Comparison of ENCODE assay signal across 11 cellular contexts in genomic region chr13:43316997-43317396, GRCh38.
DNase-seq lines count a peak whose midpoint lies in the region; ATAC-seq and TF ChIP-seq lines count a peak whose summit lies in the region.
"Had no signal": no experiment of that assay in that cellular context is flagged by ENCODE, and none has a peak within 500 bp of the region (broad histone marks: within the 10 kb centered on the region; RNA-seq: fewer than 3 reads in every experiment).

No MANE protein-coding gene starts in this region.

- no peak for ATAC-seq in HG03039 (IDR thresholded peaks at IDR 0.05; ENCODE audit: unreplicated experiment)

- no peak overlapping the region for H2AFZ ChIP-seq in H9 (ENCODE audit: low read length)

- H3K36me3 ChIP-seq in SK-N-MC (ENCODE audit: insufficient read depth, low read length) (no peaks in the 10 kb centered on the region), skeletal muscle satellite cell (ENCODE audit: insufficient read depth, low read length) (no peaks in the 10 kb centered on the region)
- H3K36me3 ChIP-seq: uterus had no signal

- no peaks in the 10 kb centered on the region for H3K79me2 ChIP-seq in H9 (ENCODE audit: insufficient read depth, low read length)

- H2BK120ac ChIP-seq in H9 (ENCODE audit: low read depth, low read length, poor library complexity, severe bottlenecking), result no peak overlapping the region

- H3K23ac ChIP-seq in H9 (ENCODE audit: insufficient read length, low read depth, low read length), result no peak overlapping the region

- H2BK12ac ChIP-seq in H9 (ENCODE audit: insufficient read length, low read depth, low read length), result no peak overlapping the region

- H3K27me3 Mint-ChIP-seq in H9 (ENCODE audit: low read depth), result no peaks in the 10 kb centered on the region; the same call in 1 of the 2 replicates

- H4K20me1 ChIP-seq in H9 (ENCODE audit: control insufficient read depth, insufficient read depth, insufficient read length), result no peaks in the 10 kb centered on the region

- peaks cover 14% of the 10 kb centered on the region; the same call in 1 of the 2 replicates for H3K4me1 ChIP-seq in H9 (ENCODE audit: insufficient read depth, low read length)
- H3K4me1 ChIP-seq in skeletal muscle satellite cell (ENCODE audit: control insufficient read depth, insufficient read depth, low read length), result peaks cover 13% of the 10 kb centered on the region
- H3K4me1 ChIP-seq: uterus had no signal

- WGBS in H9 (ENCODE audit: extremely low coverage, insufficient read length, low lambda C conversion rate), result no CpG with 5 or more reads among the region's 4 CpGs

- no peak overlapping the region for H2BK15ac ChIP-seq in H9 (ENCODE audit: low read depth, low read length)

- H3K4me3 ChIP-seq in SK-N-MC (peak overlapping the region; percentile 58), skeletal muscle satellite cell (ENCODE audit: low read length) (peak overlapping the region; percentile 33)
- H3K4me3 ChIP-seq: uterus had no signal

- H4K5ac ChIP-seq in H9 (ENCODE audit: insufficient read length, low read depth, low read length), result no peak overlapping the region

- H3K4me1 Mint-ChIP-seq in H9, result peaks cover 48 to 57% of the 10 kb centered on the region in 2 experiments

- no peaks in the 10 kb centered on the region for H3K23me2 ChIP-seq in H9 (ENCODE audit: insufficient read length, low read depth, low read length, poor library complexity, severe bottlenecking)

- no peak overlapping the region for H4K91ac ChIP-seq in H9 (ENCODE audit: insufficient read length, low read depth, low read length)

- H3K27ac Mint-ChIP-seq in H9, result peak overlapping the region; percentile 66 to 98 (median 90)

- H3K4ac ChIP-seq in H9 (ENCODE audit: low read depth, low read length), result no peak overlapping the region

- H4K8ac ChIP-seq in H9 (replicated peaks; ENCODE audit: insufficient read length, low read depth, low read length), result no peak overlapping the region

- H3K36me3 Mint-ChIP-seq in H9 (ENCODE audit: insufficient read depth in 1 of 3, low read depth in 3 of 3), result no peaks in the 10 kb centered on the region

- H3K27me3 ChIP-seq in H9 (ENCODE audit: insufficient read depth, low read length) (no peaks in the 10 kb centered on the region), skeletal muscle satellite cell (ENCODE audit: control insufficient read depth, insufficient read depth, low read length) (no peaks in the 10 kb centered on the region)
- H3K27me3 ChIP-seq: uterus had no signal

- H3K9me3 ChIP-seq in H9 (ENCODE audit: control insufficient read depth, low read depth, low read length), result no peaks in the 10 kb centered on the region
- H3K9me3 ChIP-seq in SK-N-MC (ENCODE audit: low read depth, low read length), result no peaks in the 10 kb centered on the region
- H3K9me3 ChIP-seq in skeletal muscle satellite cell (replicated peaks; ENCODE audit: low read length), result no peaks in the 10 kb centered on the region
- H3K9me3 ChIP-seq: uterus had no signal

- no peak overlapping the region for H3T11ph ChIP-seq in H9 (ENCODE audit: low read length)

- H3K4me2 ChIP-seq in H9 (ENCODE audit: insufficient read depth, insufficient read length, low read length) (no peak overlapping the region), skeletal muscle satellite cell (ENCODE audit: low read length) (peak overlapping the region; percentile 67)

- no peak overlapping the region for H2AK5ac ChIP-seq in H9 (ENCODE audit: insufficient read length, low read length)

- no peak overlapping the region for H3K27ac ChIP-seq in H9 (ENCODE audit: insufficient read length, low read depth, low read length)
- no peak overlapping the region for H3K27ac ChIP-seq in SK-N-MC
- H3K27ac ChIP-seq: uterus had no signal

- H3K79me1 ChIP-seq in H9 (ENCODE audit: insufficient read depth, low read depth, low read length, poor library complexity, severe bottlenecking), result no peaks in the 10 kb centered on the region

- no peak overlapping the region for H3K14ac ChIP-seq in H9 (ENCODE audit: insufficient read depth, low read length)

- no peak for TF ChIP-seq CTCF in H9 (conservative IDR thresholded peaks at IDR 0.05)

- H3K9me3 Mint-ChIP-seq in H9, result no peaks in the 10 kb centered on the region; a peak in 1 of 5 replicates
- H3K9me3 Mint-ChIP-seq: neural crest cell had no signal

- H3K56ac ChIP-seq in H9 (ENCODE audit: insufficient read length, low read depth, low read length), result no peak overlapping the region

- H2BK20ac ChIP-seq in H9 (ENCODE audit: low read depth, low read length, poor library complexity, severe bottlenecking), result no peak overlapping the region

- H3K9ac ChIP-seq in H9 (ENCODE audit: extremely low read depth, insufficient read length, low read length) (no peak overlapping the region), SK-N-MC (ENCODE audit: insufficient read length) (no peak overlapping the region), skeletal muscle satellite cell (ENCODE audit: low read depth, low read length) (peak overlapping the region; percentile 11)

- H3K18ac ChIP-seq in H9 (ENCODE audit: insufficient read length, low read depth, low read length), result no peak overlapping the region

- H2BK5ac ChIP-seq in H9 (ENCODE audit: insufficient read length, low read length), result no peak overlapping the region

- H3K4me3 Mint-ChIP-seq in H9, result peak overlapping the region; percentile 30 to 60; a peak in 3 of 5 replicates
- H3K4me3 Mint-ChIP-seq: neural crest cell had no signal

- DNase-seq in H9 (no peak), SK-N-MC (ENCODE audit: low read depth, low spot score) (no peak), globus pallidus (ENCODE audit: low spot score) (peak; percentile 66), SHP77 (lab: John Stamatoyannopoulos, UW) (no peak), GM19240 (ENCODE audit: insufficient read length, low spot score) (no peak), T-helper 9 cell (no peak)
- DNase-seq: NCI-H2227 treated with DMSO at 0.1 percent for 48 hours had no signal
